Comparison of ENCODE assay signal across 10 cellular contexts in the genomic region with DNA sequence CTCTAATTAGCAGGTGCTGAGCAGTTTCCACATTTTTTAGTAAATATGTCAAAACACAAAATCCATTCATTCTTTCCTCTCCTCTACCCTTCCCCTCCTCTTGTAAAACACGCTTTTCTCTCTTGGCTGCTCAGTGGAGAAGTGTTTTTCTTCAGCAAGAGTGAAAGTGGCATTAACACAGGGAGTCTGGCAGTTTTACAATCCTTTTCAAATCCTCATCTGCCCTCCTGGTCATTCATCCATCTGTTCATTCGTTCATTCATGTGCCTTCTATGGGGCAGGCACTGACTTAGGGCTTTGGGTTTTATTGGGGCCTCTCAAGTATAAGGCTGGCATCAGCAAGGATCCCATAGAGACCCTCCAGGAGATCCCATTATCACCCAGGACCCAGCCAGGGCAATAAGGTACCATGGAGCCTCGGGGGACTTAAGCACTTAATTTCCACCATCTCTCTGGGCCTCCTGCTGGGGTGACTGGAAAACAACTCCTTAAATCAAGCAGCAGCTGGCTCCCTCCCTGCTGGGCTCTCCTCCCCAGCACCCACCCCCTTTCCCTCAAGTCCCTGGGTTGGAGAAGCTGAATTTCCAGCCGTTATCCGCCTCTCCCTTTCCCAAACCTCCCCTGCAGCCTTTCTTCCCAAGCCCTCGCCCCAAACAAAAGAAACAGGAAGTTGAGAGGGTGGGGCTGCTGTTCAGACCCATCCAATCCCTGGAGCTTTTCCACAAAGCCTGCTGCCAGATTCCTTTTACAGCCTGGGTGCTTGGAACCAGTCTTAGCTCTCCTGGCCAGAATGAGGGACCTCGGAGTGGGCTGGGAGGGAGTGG. TPM values are rescaled to one million over a fixed set of nuclear protein-coding genes. Genes with fewer than 3 reads are reported as not detected.
DNase-seq lines count a peak whose midpoint lies in the region; ATAC-seq and TF ChIP-seq lines count a peak whose summit lies in the region.
"Had no signal": no experiment of that assay in that cellular context is flagged by ENCODE, and none has a peak within 500 bp of the region (broad histone marks: within the 10 kb centered on the region; RNA-seq: fewer than 3 reads in every experiment).

No MANE protein-coding gene starts in this region.

- H3K27me3 Mint-ChIP-seq in type B pancreatic cell, result peaks cover 41% of the 10 kb centered on the region
- H3K27me3 Mint-ChIP-seq: stimulated activated naive CD8-positive, alpha-beta T cell treated with anti-CD3 and anti-CD28 coated beads, Interleukin-15, Interleukin-2, amounts not matched to agents 100 ng/mL and 50 ng/mL, for 24 hours had no signal

- H3K27me3 ChIP-seq in esophagus squamous epithelium (no peaks in the 10 kb centered on the region), neuron (ENCODE audit: insufficient read depth, low read length) (peaks cover 4% of the 10 kb centered on the region)

- ATAC-seq in omental fat pad (ENCODE audit: low FRiP score), result no peak
- ATAC-seq in GM18873 (IDR thresholded peaks at IDR 0.05; ENCODE audit: low FRiP score, unreplicated experiment), result no peak

- peaks cover 13% of the 10 kb centered on the region for H3K4me1 Mint-ChIP-seq in type B pancreatic cell (ENCODE audit: unreplicated experiment)
- H3K4me1 Mint-ChIP-seq: activated B cell treated with CpG ODN at 0.5 μM for 24 hours had no signal

- H2AFZ ChIP-seq in neuron (ENCODE audit: low read depth, low read length), result peak overlapping the region; percentile 71

- DNase-seq in GM04504 (ENCODE audit: low read depth) (peak; percentile 60), NCI-H510A (lab: John Stamatoyannopoulos, UW) (peak; percentile 65), esophagus squamous epithelium (lab: John Stamatoyannopoulos, UW) (no peak), type B pancreatic cell (ENCODE audit: extremely low spot score, unreplicated experiment) (no peak), omental fat pad (ENCODE audit: low spot score) (no peak), germinal center (ENCODE audit: low spot score) (no peak)
- DNase-seq: activated B cell treated with CpG ODN at 0.5 μM for 24 hours had no signal

- TF ChIP-seq CTCF in esophagus squamous epithelium (IDR thresholded peaks at IDR 0.05), result no peak
- no peak for TF ChIP-seq CTCF in type B pancreatic cell (conservative IDR thresholded peaks at IDR 0.05)
- TF ChIP-seq CTCF in omental fat pad (IDR thresholded peaks at IDR 0.05), result no peak

- no peaks in the 10 kb centered on the region for H3K9me3 Mint-ChIP-seq in type B pancreatic cell
- H3K9me3 Mint-ChIP-seq: activated B cell treated with CpG ODN at 0.5 μM for 24 hours; stimulated activated naive CD8-positive, alpha-beta T cell treated with anti-CD3 and anti-CD28 coated beads, Interleukin-15, Interleukin-2, amounts not matched to agents 100 ng/mL and 50 ng/mL, for 24 hours had no signal

- H3K4me3 Mint-ChIP-seq in type B pancreatic cell, result no peak overlapping the region
- H3K4me3 Mint-ChIP-seq: activated B cell treated with CpG ODN at 0.5 μM for 24 hours; stimulated activated naive CD8-positive, alpha-beta T cell treated with anti-CD3 and anti-CD28 coated beads, Interleukin-15, Interleukin-2, amounts not matched to agents 100 ng/mL and 50 ng/mL, for 24 hours had no signal

- H3K9me3 ChIP-seq in esophagus squamous epithelium (no peaks in the 10 kb centered on the region), neuron (ENCODE audit: low read length) (no peaks in the 10 kb centered on the region)

- H3K4me1 ChIP-seq in esophagus squamous epithelium (peaks cover 0 to 46% (median 16%) of the 10 kb centered on the region in 3 donors), neuron (ENCODE audit: insufficient read depth, low read length) (peaks cover 16% of the 10 kb centered on the region)

- no peak for TF ChIP-seq POLR2A in esophagus squamous epithelium (IDR thresholded peaks at IDR 0.05)

- intact Hi-C loops in esophagus squamous epithelium (cut with DNase I), result no loop called here

- 27 to 39% methylated on average over 5 of the region's 7 CpGs for WGBS in esophagus squamous epithelium, 2 donors

- H3K4me3 ChIP-seq in esophagus squamous epithelium (peak overlapping the region in 1 of 4 donors; percentile 21), neuron (ENCODE audit: low read length) (peak overlapping the region; percentile 35)

- no peaks in the 10 kb centered on the region for H3K36me3 Mint-ChIP-seq in type B pancreatic cell

- H3K27ac ChIP-seq in esophagus squamous epithelium, result peak overlapping the region in 3 of 4 donors; percentile 26 to 58 (median 46)

- H3K36me3 ChIP-seq in esophagus squamous epithelium, result no peaks in the 10 kb centered on the region
- H3K36me3 ChIP-seq in neuron (ENCODE audit: insufficient read depth, low read length), result no peaks in the 10 kb centered on the region

- no peak overlapping the region for H3K27ac Mint-ChIP-seq in type B pancreatic cell
- H3K27ac Mint-ChIP-seq: activated B cell treated with CpG ODN at 0.5 μM for 24 hours; stimulated activated naive CD8-positive, alpha-beta T cell treated with anti-CD3 and anti-CD28 coated beads, Interleukin-15, Interleukin-2, amounts not matched to agents 100 ng/mL and 50 ng/mL, for 24 hours had no signal

RNA-seq across cellular contexts. Expression of a gene that starts 32.6 kb away (rescaled TPM):
- total RNA-seq in esophagus squamous epithelium (not detected), type B pancreatic cell (ENCODE audit: low replicate concordance) (0.93 and 1.1 TPM in 2 replicates), omental fat pad (not detected)
- total RNA-seq: activated B cell treated with CpG ODN at 0.5 μM for 24 hours had no signal

Comparison
In these comparisons a context has a peak if more than half of its experiments do, and no peak if none do; other contexts are left out.
1. DNase-seq: peak in GM04504 (single experiment) and NCI-H510A (single experiment); none in esophagus squamous epithelium (single experiment), type B pancreatic cell (single experiment), omental fat pad (single experiment) and germinal center (single experiment).